ENCODE assay signal across 8 cellular contexts in genomic region chr11:62105611-62106245, GRCh38. TPM values are rescaled to one million over a fixed set of nuclear protein-coding genes. Genes with fewer than 3 reads are reported as not detected.
DNase-seq lines count a peak whose midpoint lies in the region; ATAC-seq lines count a peak whose summit lies in the region.

No MANE protein-coding gene starts in this region.

- in situ Hi-C loops in GM23248 (cut with MboI): no loop called here

- DNase-seq in GM23248 (peak; percentile 40), iris pigment epithelial cell (ENCODE audit: low read depth) (peak; percentile 55), 8988T (no peak), NCI-H2196 (lab: John Stamatoyannopoulos, UW; ENCODE audit: unreplicated experiment) (no peak)
- no peak for DNase-seq in activated naive CD8-positive, alpha-beta T cell treated with anti-CD3 and anti-CD28 coated beads, Interleukin-2, amount 50 U/mL, for 24 hours
- no peak for DNase-seq in stimulated activated naive CD8-positive, alpha-beta T cell treated with anti-CD3 and anti-CD28 coated beads, Interleukin-15, amount 100 ng/mL, for 72 hours
- DNase-seq in stimulated activated CD4-positive, alpha-beta T cell treated with anti-CD3 and anti-CD28 coated beads, Interleukin-12 subunit alpha, Interleukin-12 subunit beta, amount 100 ng/mL, for 4 hours: no peak

- no peak for ATAC-seq in activated naive CD8-positive, alpha-beta T cell treated with anti-CD3 and anti-CD28 coated beads, Interleukin-2, amount 50 U/mL, for 24 hours
- no peak for ATAC-seq in stimulated activated naive CD8-positive, alpha-beta T cell treated with anti-CD3 and anti-CD28 coated beads, Interleukin-15, amount 100 ng/mL, for 72 hours
- no peak for ATAC-seq in HG02840 (IDR thresholded peaks at IDR 0.05; ENCODE audit: low FRiP score, unreplicated experiment)

- H2AFZ ChIP-seq in GM23248: peak overlapping the region; percentile 71

- H3F3A ChIP-seq in GM23248 (ENCODE audit: insufficient read depth): peaks cover 15% of the 10 kb centered on the region

- H3K27me3 Mint-ChIP-seq in activated naive CD8-positive, alpha-beta T cell treated with anti-CD3 and anti-CD28 coated beads, Interleukin-2, amount 50 U/mL, for 24 hours: peaks cover under 1% of the 10 kb centered on the region
- H3K27me3 Mint-ChIP-seq in stimulated activated naive CD8-positive, alpha-beta T cell treated with anti-CD3 and anti-CD28 coated beads, Interleukin-15, amount 100 ng/mL, for 72 hours: no peaks in the 10 kb centered on the region

- peak overlapping the region; percentile 28 for H3K27ac Mint-ChIP-seq in activated naive CD8-positive, alpha-beta T cell treated with anti-CD3 and anti-CD28 coated beads, Interleukin-2, amount 50 U/mL, for 24 hours
- H3K27ac Mint-ChIP-seq in stimulated activated naive CD8-positive, alpha-beta T cell treated with anti-CD3 and anti-CD28 coated beads, Interleukin-15, amount 100 ng/mL, for 72 hours: peak overlapping the region; percentile 94 to 97

- H3K4me1 Mint-ChIP-seq in activated naive CD8-positive, alpha-beta T cell treated with anti-CD3 and anti-CD28 coated beads, Interleukin-2, amount 50 U/mL, for 24 hours: peaks cover 18% of the 10 kb centered on the region
- H3K4me1 Mint-ChIP-seq in stimulated activated naive CD8-positive, alpha-beta T cell treated with anti-CD3 and anti-CD28 coated beads, Interleukin-15, amount 100 ng/mL, for 72 hours: peaks cover 23% of the 10 kb centered on the region

- peak overlapping the region; percentile 92 for H3K4me2 ChIP-seq in GM23248 (ENCODE audit: unreplicated experiment)

- peak overlapping the region; percentile 59 for H3K4me3 ChIP-seq in GM23248

- H3K36me3 ChIP-seq in GM23248 (ENCODE audit: low read depth): no peaks in the 10 kb centered on the region

- H3K9me3 Mint-ChIP-seq in activated naive CD8-positive, alpha-beta T cell treated with anti-CD3 and anti-CD28 coated beads, Interleukin-2, amount 50 U/mL, for 24 hours: no peaks in the 10 kb centered on the region
- H3K9me3 Mint-ChIP-seq in stimulated activated naive CD8-positive, alpha-beta T cell treated with anti-CD3 and anti-CD28 coated beads, Interleukin-15, amount 100 ng/mL, for 72 hours: peaks cover 0 to 11% of the 10 kb centered on the region in 2 donors

- no peaks in the 10 kb centered on the region for H3K27me3 ChIP-seq in GM23248 (replicated peaks; ENCODE audit: insufficient read depth)

- H3K79me2 ChIP-seq in GM23248 (ENCODE audit: insufficient read depth): no peaks in the 10 kb centered on the region

- no peaks in the 10 kb centered on the region for H3K9me2 ChIP-seq in GM23248 (ENCODE audit: insufficient read depth)

- peak overlapping the region; percentile 71 for H3K9ac ChIP-seq in GM23248

- 24 to 25% methylated on average over 9 of the region's 9 CpGs for WGBS in GM23248 (ENCODE audit: low coverage in 1 of 2, low lambda C conversion rate in 2 of 2, missing lambda C conversion rate in 2 of 2), 2 experiments

- H3K4me3 Mint-ChIP-seq in activated naive CD8-positive, alpha-beta T cell treated with anti-CD3 and anti-CD28 coated beads, Interleukin-2, amount 50 U/mL, for 24 hours: peak overlapping the region; percentile 15
- H3K4me3 Mint-ChIP-seq in stimulated activated naive CD8-positive, alpha-beta T cell treated with anti-CD3 and anti-CD28 coated beads, Interleukin-15, amount 100 ng/mL, for 72 hours: peak overlapping the region; percentile 77

- H3K4me1 ChIP-seq in GM23248 (ENCODE audit: insufficient read depth): peaks cover 12% of the 10 kb centered on the region

- H4K20me1 ChIP-seq in GM23248 (ENCODE audit: insufficient read depth): no peaks in the 10 kb centered on the region

- H3K9me3 ChIP-seq in GM23248 (ENCODE audit: low read depth): no peaks in the 10 kb centered on the region

- H3K36me3 Mint-ChIP-seq in activated naive CD8-positive, alpha-beta T cell treated with anti-CD3 and anti-CD28 coated beads, Interleukin-2, amount 50 U/mL, for 24 hours (ENCODE audit: low read depth): no peaks in the 10 kb centered on the region

- peak overlapping the region; percentile 30; the same call in 1 of the 2 replicates for H3K27ac ChIP-seq in GM23248

RNA-seq across cellular contexts. Expression of gene INCENP, which starts 18.1 kb away (rescaled TPM):
- total RNA-seq in GM23248 (2014; rRNA removed; shearing (Covaris generic)): 16.0 and 39.5 TPM in 2 replicates
- 4.6 and 5.1 TPM in 2 replicates for polyA plus RNA-seq in GM23248 (2016; fragmentation: Nextera tagmentation; extraction: Ambion mirVana)

Comparison
In these comparisons a context has a peak if more than half of its experiments do, and no peak if none do; other contexts are left out.
1. DNase-seq: peak in GM23248 (single experiment) and iris pigment epithelial cell (single experiment); none in activated naive CD8-positive, alpha-beta T cell treated with anti-CD3 and anti-CD28 coated beads, Interleukin-2, amount 50 U/mL, for 24 hours (single experiment), stimulated activated naive CD8-positive, alpha-beta T cell treated with anti-CD3 and anti-CD28 coated beads, Interleukin-15, amount 100 ng/mL, for 72 hours (0 of 2), 8988T (single experiment), stimulated activated CD4-positive, alpha-beta T cell treated with anti-CD3 and anti-CD28 coated beads, Interleukin-12 subunit alpha, Interleukin-12 subunit beta, amount 100 ng/mL, for 4 hours (single experiment) and NCI-H2196 (single experiment).